ENCODE assay signal across 15 cellular contexts in the genomic region with DNA sequence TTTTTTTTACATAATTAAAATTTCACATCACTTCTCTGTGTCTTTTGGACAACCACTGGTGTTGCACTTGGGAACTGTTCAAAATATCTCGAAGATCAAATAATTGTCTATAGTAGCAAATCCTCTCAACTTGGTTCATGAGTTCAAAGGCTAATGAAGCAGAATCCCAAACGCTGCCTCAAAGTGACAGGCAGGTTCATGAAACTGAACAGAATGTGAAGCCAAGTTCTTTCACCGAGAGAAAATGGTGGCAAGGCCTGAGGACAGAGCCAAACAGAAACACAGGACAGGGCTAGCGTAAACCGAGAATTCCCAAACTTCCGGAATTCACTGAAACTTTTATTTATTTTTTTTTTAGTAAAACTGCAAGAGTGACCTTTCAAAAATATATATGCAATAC.
"Had no signal": no experiment of that assay in that cellular context is flagged by ENCODE, and none has a peak within 500 bp of the region (broad histone marks: within the 10 kb centered on the region; RNA-seq: fewer than 3 reads in every experiment).

No MANE protein-coding gene starts in this region.

- ATAC-seq: natural killer cell treated with Interleukin-12 subunit alpha and Interleukin-12 subunit beta and Interleukin-15 and Interleukin-18, amount 100 ng/mL, for 72 hours; stimulated activated naive CD8-positive, alpha-beta T cell treated with anti-CD3 and anti-CD28 coated beads, Interleukin-15, Interleukin-2, amounts not matched to agents 100 U/mL and 50 U/mL, for 24 hours had no signal

- H3K4me3 Mint-ChIP-seq: activated B cell treated with CpG ODN at 0.5 μM for 24 hours; activated CD4-positive, alpha-beta T cell treated with anti-CD3 and anti-CD28 coated beads, Interleukin-2, amount 10 ng/mL, durations not matched to agents 7 days and 5 days; immature natural killer cell; natural killer cell treated with Interleukin-12 subunit alpha and Interleukin-12 subunit beta and Interleukin-15 and Interleukin-18, amount 100 ng/mL, for 72 hours had no signal

- H3K27me3 Mint-ChIP-seq: activated B cell treated with CpG ODN at 0.5 μM for 24 hours; activated CD4-positive, alpha-beta T cell treated with anti-CD3 and anti-CD28 coated beads, Interleukin-2, amount 10 ng/mL, durations not matched to agents 7 days and 5 days; natural killer cell treated with Interleukin-12 subunit alpha and Interleukin-12 subunit beta and Interleukin-15 and Interleukin-18, amount 100 ng/mL, for 72 hours had no signal

- DNase-seq: activated B cell treated with CpG ODN at 0.5 μM for 24 hours; activated CD4-positive, alpha-beta T cell treated with anti-CD3 and anti-CD28 coated beads, Interleukin-2, amount 10 ng/mL, durations not matched to agents 7 days and 5 days; activated CD8-positive, alpha-beta memory T cell treated with anti-CD3 and anti-CD28 coated beads for 24 hours; activated naive CD4-positive, alpha-beta T cell treated with Interleukin-2 at 50 U/mL for 16 hours; central memory CD4-positive, alpha-beta T cell; cortex of kidney; effector memory CD4-positive, alpha-beta T cell; immature natural killer cell; mesenchymal stem cell; occipital lobe; stimulated activated CD4-positive, alpha-beta T cell treated with anti-CD3 and anti-CD28 coated beads, Interleukin-2, amount 100 ng/mL, for 48 hours; stimulated activated CD8-positive, alpha-beta memory T cell treated with anti-CD3 and anti-CD28 coated beads, Interleukin-4, amount 100 ng/mL, for 48 hours; stimulated activated naive CD8-positive, alpha-beta T cell treated with anti-CD3 and anti-CD28 coated beads, Interleukin-15, Interleukin-2, amounts not matched to agents 100 U/mL and 50 U/mL, for 24 hours; T-helper 2 cell had no signal

- H3K9me3 Mint-ChIP-seq: immature natural killer cell; natural killer cell treated with Interleukin-12 subunit alpha and Interleukin-12 subunit beta and Interleukin-15 and Interleukin-18, amount 100 ng/mL, for 72 hours had no signal

- H3K27ac Mint-ChIP-seq: activated B cell treated with CpG ODN at 0.5 μM for 24 hours; activated CD4-positive, alpha-beta T cell treated with anti-CD3 and anti-CD28 coated beads, Interleukin-2, amount 10 ng/mL, durations not matched to agents 7 days and 5 days; natural killer cell treated with Interleukin-12 subunit alpha and Interleukin-12 subunit beta and Interleukin-15 and Interleukin-18, amount 100 ng/mL, for 72 hours had no signal
